18 cellular contexts compared by ENCODE assay signal in the genomic region with DNA sequence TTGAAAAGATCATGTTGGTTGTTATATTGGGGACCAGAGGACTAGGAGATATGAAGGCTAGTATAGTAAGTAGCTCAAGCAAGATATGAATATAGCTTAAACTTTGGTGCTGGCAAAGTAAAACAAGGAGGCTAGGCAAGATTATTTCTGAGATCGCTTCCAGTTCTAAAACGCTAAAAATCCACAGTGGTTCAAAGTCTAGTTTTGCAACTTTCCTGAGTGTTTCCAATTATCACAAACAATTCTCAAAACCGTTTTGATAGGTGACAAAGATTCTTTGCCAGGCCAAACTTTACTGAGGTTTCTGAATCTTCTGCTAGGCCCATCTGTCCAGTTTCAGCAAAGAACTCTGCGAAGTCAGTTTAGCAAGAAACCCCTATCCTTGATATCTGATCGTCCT. TPM values are rescaled to one million over a fixed set of nuclear protein-coding genes. Genes with fewer than 3 reads are reported as not detected.
A peak's percentile ranks its signal among the peaks of the same experiment; 100 is the strongest.
DNase-seq lines count a peak whose midpoint lies in the region; ATAC-seq, FAIRE-seq and TF ChIP-seq lines count a peak whose summit lies in the region.
"Had no signal": no experiment of that assay in that cellular context is flagged by ENCODE, and none has a peak within 500 bp of the region (broad histone marks: within the 10 kb centered on the region; RNA-seq: fewer than 3 reads in every experiment).

No MANE protein-coding gene starts in this region.

- H3K4me1 Mint-ChIP-seq in Caco-2 (ENCODE audit: low read depth, unreplicated experiment) (peaks cover 30% of the 10 kb centered on the region), chondrocyte (ENCODE audit: low read depth) (peaks cover 37% of the 10 kb centered on the region)

- no peak for TF ChIP-seq RAD21 in HCT116 (IDR thresholded peaks at IDR 0.05; ENCODE audit: low read depth)

- TF ChIP-seq CTCF in Caco-2 (IDR thresholded peaks at IDR 0.05; ENCODE audit: insufficient read depth in 1 of 2, low read depth in 1 of 2, low read length in 1 of 2, severe bottlenecking in 1 of 2, unreplicated experiment in 1 of 2) (no peak), HCT116 (IDR thresholded peaks at IDR 0.05 in 2 of 3, conservative IDR thresholded peaks at IDR 0.05 in 1 of 3; ENCODE audit: borderline replicate concordance in 1 of 3, insufficient read depth in 1 of 3, low read depth in 2 of 3, low read length in 2 of 3) (no peak), chondrocyte (IDR thresholded peaks at IDR 0.05) (no peak), parathyroid adenoma (IDR thresholded peaks at IDR 0.05) (no peak)

- peaks cover 22% of the 10 kb centered on the region for H3K36me3 Mint-ChIP-seq in Caco-2 (ENCODE audit: insufficient read depth, unreplicated experiment)
- peaks cover 3% of the 10 kb centered on the region for H3K36me3 Mint-ChIP-seq in chondrocyte (ENCODE audit: low read depth)

- no peaks in the 10 kb centered on the region; the same call in 1 of the 2 replicates for H3K9me3 ChIP-seq in Caco-2
- H3K9me3 ChIP-seq in HCT116 (ENCODE audit: control insufficient read depth in 1 of 2, insufficient read depth in 1 of 2, low read depth in 1 of 2, low read length in 2 of 2): no peaks in the 10 kb centered on the region
- no peaks in the 10 kb centered on the region for H3K9me3 ChIP-seq in parathyroid adenoma (ENCODE audit: control insufficient read depth, low read length)
- H3K9me3 ChIP-seq: HAP-1 had no signal

- peaks cover 9% of the 10 kb centered on the region; the same call in 1 of the 2 replicates for H4K20me1 ChIP-seq in HCT116 (ENCODE audit: insufficient read depth)

- H2AFZ ChIP-seq in HCT116 (ENCODE audit: low read depth, low read length, poor library complexity, severe bottlenecking) (no peak overlapping the region), parathyroid adenoma (no peak overlapping the region)

- DNase-seq in Caco-2 (no peak), HCT116 (ENCODE audit: low read depth, low spot score) (no peak), chondrocyte (ENCODE audit: low spot score) (no peak), HTR-8/SVneo (ENCODE audit: insufficient read length, low spot score) (no peak)
- DNase-seq: CD8-positive, alpha-beta T cell; COR-L47; DND-41; GF-D8; GOT3; HFFc6 had no signal

- FAIRE-seq in HTR-8/SVneo (lab: Jason Lieb, UNC): no peak
- FAIRE-seq: A204.1 had no signal

- peaks cover under 1% of the 10 kb centered on the region for H3K4me1 ChIP-seq in Caco-2
- peaks cover 28 to 37% of the 10 kb centered on the region in 2 experiments for H3K4me1 ChIP-seq in HCT116 (ENCODE audit: control insufficient read depth in 1 of 2, insufficient read depth in 2 of 2, low read length in 2 of 2)
- H3K4me1 ChIP-seq in parathyroid adenoma: peaks cover 11% of the 10 kb centered on the region

- no peaks in the 10 kb centered on the region for H3K9me2 ChIP-seq in HCT116 (ENCODE audit: insufficient read depth)

- RAD21 ChIA-PET in HCT116 (lab: Charles Lee; ENCODE audit: low non-redundant PET in 1 of 2, low total read pairs in 2 of 2, uncharacterized antibody in 2 of 2, unreplicated experiment in 2 of 2): no interaction called here

- no peak for TF ChIP-seq POLR2A in HCT116 (IDR thresholded peaks at IDR 0.05; ENCODE audit: borderline replicate concordance, extremely low read depth, insufficient read depth, insufficient read length)

- CTCF ChIA-PET in Caco-2 (lab: Charles Lee) (no interaction called here), HCT116 (lab: Charles Lee) (interaction anchor here (2.0 kb wide), 1 partner anchor 20 kb away, joined by 8 read pairs; no protein-coding TSS in a partner anchor)

- H3K9me3 Mint-ChIP-seq in Caco-2 (ENCODE audit: unreplicated experiment) (peaks cover 5% of the 10 kb centered on the region), chondrocyte (ENCODE audit: low read depth) (peaks cover 2% of the 10 kb centered on the region)
- H3K9me3 Mint-ChIP-seq: CD14-positive monocyte, HFFc6 had no signal

- H3K36me3 ChIP-seq in Caco-2 (ENCODE audit: control insufficient read depth, insufficient read depth, low read length): peaks cover 1% of the 10 kb centered on the region; the same call in 1 of the 2 replicates
- H3K36me3 ChIP-seq in HCT116 (ENCODE audit: control insufficient read depth in 1 of 2, insufficient read depth in 2 of 2, low read length in 2 of 2): peaks cover 0 to 5% of the 10 kb centered on the region in 2 experiments; a peak in 1 of 4 replicates
- no peaks in the 10 kb centered on the region for H3K36me3 ChIP-seq in parathyroid adenoma (ENCODE audit: control insufficient read depth, insufficient read depth, low read length)

- no TSS peak for BruUV-seq in Caco-2 (replicated peaks; lab: Mats Ljungman, UMichigan)
- BruUV-seq in HCT116 (replicated peaks; lab: Mats Ljungman, UMichigan): TSS peak; percentile 10

- H3K4me3 Mint-ChIP-seq in Caco-2 (ENCODE audit: unreplicated experiment): no peak overlapping the region
- H3K4me3 Mint-ChIP-seq in chondrocyte (ENCODE audit: unreplicated experiment): no peak overlapping the region
- H3K4me3 Mint-ChIP-seq: CD14-positive monocyte; CD8-positive, alpha-beta T cell; HFFc6; IgD-negative memory B cell had no signal

- H3K4me2 ChIP-seq in HCT116 (ENCODE audit: low read length): no peak overlapping the region
- H3K4me2 ChIP-seq in parathyroid adenoma (ENCODE audit: low read length): peak overlapping the region; percentile 28
- H3K4me2 ChIP-seq: KMS-11 had no signal

- H3K4me3 ChIP-seq in Caco-2 (ENCODE audit: low read depth, low read length) (no peak overlapping the region), HCT116 (replicated peaks in 1 of 2; ENCODE audit: low read depth in 1 of 2, low read length in 2 of 2) (no peak overlapping the region), parathyroid adenoma (ENCODE audit: low read depth, low read length) (no peak overlapping the region)
- H3K4me3 ChIP-seq: HAP-1 had no signal

- H3K9ac ChIP-seq in HCT116 (ENCODE audit: low read length) (no peak overlapping the region), parathyroid adenoma (no peak overlapping the region)
- H3K9ac ChIP-seq: KMS-11 had no signal

- intact Hi-C loops in Caco-2 (cut with micrococcal nuclease; ENCODE audit: unreplicated experiment): loop anchor here (10.0 kb wide), 1 partner anchor 85 kb away; no protein-coding TSS in a partner anchor
- intact Hi-C loops in HCT116 (cut with micrococcal nuclease): no loop called here

- no peak overlapping the region for H3K27ac ChIP-seq in HCT116 (ENCODE audit: low read depth, low read length)
- H3K27ac ChIP-seq in parathyroid adenoma: peak overlapping the region; percentile 51
- H3K27ac ChIP-seq: KMS-11 had no signal

- H3K27ac Mint-ChIP-seq in Caco-2 (ENCODE audit: unreplicated experiment): peak overlapping the region; percentile 24
- peak overlapping the region; percentile 3 for H3K27ac Mint-ChIP-seq in chondrocyte (ENCODE audit: unreplicated experiment)
- H3K27ac Mint-ChIP-seq: CD8-positive, alpha-beta T cell; HFFc6 had no signal

- POLR2A ChIA-PET in Caco-2 (lab: Charles Lee) (no interaction called here), HCT116 (lab: Charles Lee) (no interaction called here)

- no peak for ATAC-seq in HCT116
- no peak for ATAC-seq in GM19463 (IDR thresholded peaks at IDR 0.05; ENCODE audit: unreplicated experiment)
- no peak for ATAC-seq in HG03460 (IDR thresholded peaks at IDR 0.05; ENCODE audit: unreplicated experiment)
- ATAC-seq: CD8-positive, alpha-beta T cell had no signal

- H3K27me3 ChIP-seq in Caco-2 (replicated peaks; ENCODE audit: control insufficient read depth, insufficient read depth, low read length) (no peaks in the 10 kb centered on the region), HCT116 (ENCODE audit: insufficient read depth, low read length) (no peaks in the 10 kb centered on the region), parathyroid adenoma (ENCODE audit: control insufficient read depth, insufficient read depth, low read length) (no peaks in the 10 kb centered on the region)

- peaks cover 87% of the 10 kb centered on the region for H3K79me2 ChIP-seq in HCT116 (ENCODE audit: insufficient read depth, low read length)
- peaks cover 8% of the 10 kb centered on the region for H3K79me2 ChIP-seq in parathyroid adenoma

- H3K27me3 Mint-ChIP-seq in Caco-2 (ENCODE audit: insufficient read depth, unreplicated experiment) (no peaks in the 10 kb centered on the region), chondrocyte (ENCODE audit: low read depth) (no peaks in the 10 kb centered on the region)
- H3K27me3 Mint-ChIP-seq: IgD-negative memory B cell had no signal

TF ChIP-seq in HCT116, 20 proteins besides CTCF, POLR2A, EP300 and RAD21 (continues in another document):
- TF ChIP-seq ELF1 (IDR thresholded peaks at IDR 0.05; ENCODE audit: borderline replicate concordance, low read depth): no peak
- TF ChIP-seq CBX3 (IDR thresholded peaks at IDR 0.05; ENCODE audit: low read depth): no peak
- TF ChIP-seq SRF (IDR thresholded peaks at IDR 0.05; ENCODE audit: low read depth): no peak
- TF ChIP-seq JUND (IDR thresholded peaks at IDR 0.05): no peak
- TF ChIP-seq, protein P1, sequence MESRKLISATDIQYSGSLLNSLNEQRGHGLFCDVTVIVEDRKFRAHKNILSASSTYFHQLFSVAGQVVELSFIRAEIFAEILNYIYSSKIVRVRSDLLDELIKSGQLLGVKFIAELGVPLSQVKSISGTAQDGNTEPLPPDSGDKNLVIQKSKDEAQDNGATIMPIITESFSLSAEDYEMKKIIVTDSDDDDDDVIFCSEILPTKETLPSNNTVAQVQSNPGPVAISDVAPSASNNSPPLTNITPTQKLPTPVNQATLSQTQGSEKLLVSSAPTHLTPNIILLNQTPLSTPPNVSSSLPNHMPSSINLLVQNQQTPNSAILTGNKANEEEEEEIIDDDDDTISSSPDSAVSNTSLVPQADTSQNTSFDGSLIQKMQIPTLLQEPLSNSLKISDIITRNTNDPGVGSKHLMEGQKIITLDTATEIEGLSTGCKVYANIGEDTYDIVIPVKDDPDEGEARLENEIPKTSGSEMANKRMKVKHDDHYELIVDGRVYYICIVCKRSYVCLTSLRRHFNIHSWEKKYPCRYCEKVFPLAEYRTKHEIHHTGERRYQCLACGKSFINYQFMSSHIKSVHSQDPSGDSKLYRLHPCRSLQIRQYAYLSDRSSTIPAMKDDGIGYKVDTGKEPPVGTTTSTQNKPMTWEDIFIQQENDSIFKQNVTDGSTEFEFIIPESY (IDR thresholded peaks at IDR 0.05; ENCODE audit: extremely low read depth, insufficient replicate concordance, low read length): no peak
- TF ChIP-seq EGR1 (IDR thresholded peaks at IDR 0.05; ENCODE audit: low read depth): no peak
- no peak for TF ChIP-seq YY1 (IDR thresholded peaks at IDR 0.05; ENCODE audit: extremely low read depth, insufficient replicate concordance, low read depth, low read length)
- no peak for TF ChIP-seq SP1 (IDR thresholded peaks at IDR 0.05; ENCODE audit: low read depth)

RNA-seq across cellular contexts. Expression of a gene that starts 35.3 kb away (rescaled TPM):
- total RNA-seq in Caco-2 (2022): 49.4 and 54.3 TPM in 2 replicates
- total RNA-seq in HCT116 (2021; ENCODE audit: unreplicated experiment): 61.7 TPM
- polyA plus RNA-seq in HCT116 (2012): 17.5 and 20.6 TPM in 2 replicates
- 34.9 to 40.5 TPM (median 36.3 TPM) in 3 replicates for total RNA-seq in chondrocyte
